Comparison of ENCODE assay signal across 24 cellular contexts in the genomic region with DNA sequence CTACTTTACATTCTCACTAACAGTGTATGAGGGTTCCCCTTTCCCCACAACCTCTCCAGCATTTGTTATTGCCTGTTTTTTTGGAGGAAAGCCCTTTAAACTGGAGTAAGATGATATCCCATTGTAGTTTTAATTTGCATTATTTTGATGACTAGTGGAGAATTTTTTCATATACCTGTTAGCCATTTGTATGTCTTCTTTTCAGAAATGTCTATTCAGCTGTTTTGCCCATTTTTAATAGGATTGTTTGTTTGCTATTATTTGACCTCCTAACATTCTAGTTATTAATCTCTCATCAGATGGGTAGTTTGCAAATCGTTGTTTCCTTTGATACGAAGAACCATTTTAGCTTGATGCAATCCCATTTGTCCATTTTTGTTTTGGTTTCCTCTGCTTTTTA.
DNase-seq lines count a peak whose midpoint lies in the region; ATAC-seq, FAIRE-seq and TF ChIP-seq lines count a peak whose summit lies in the region.
"Had no signal": no experiment of that assay in that cellular context is flagged by ENCODE, and none has a peak within 500 bp of the region (broad histone marks: within the 10 kb centered on the region; RNA-seq: fewer than 3 reads in every experiment).

No MANE protein-coding gene starts in this region.

- intact Hi-C loops in HepG2 (cut with micrococcal nuclease; ENCODE audit: unreplicated experiment) (no loop called here), right lobe of liver (cut with DNase I) (no loop called here), IMR-90 (cut with micrococcal nuclease) (no loop called here), K562 (cut with micrococcal nuclease) (no loop called here), right cardiac atrium (cut with DNase I) (no loop called here)

- FAIRE-seq in HepG2 (lab: Jason Lieb, UNC) (no peak), K562 (lab: Jason Lieb, UNC) (no peak)
- FAIRE-seq: G401.6, GM12891, GM19239 had no signal

- no peak for DNase-seq in HepG2 (ENCODE audit: low spot score)
- DNase-seq in right lobe of liver = no peak
- DNase-seq in IMR-90 = no peak
- no peak for DNase-seq in K562 (ENCODE audit: extremely low read depth in 1 of 4, low spot score in 3 of 4)
- DNase-seq in COLO668 (lab: John Stamatoyannopoulos, UW; ENCODE audit: unreplicated experiment) = no peak
- no peak for DNase-seq in right cardiac atrium
- no peak for DNase-seq in NOMO-1 treated with dmso at 0.1 percent for 144 hours (lab: John Stamatoyannopoulos, UW; ENCODE audit: unreplicated experiment)
- DNase-seq: ACHN; BE2C; C1 segment of cervical spinal cord; Caco-2; Calu3; CD4-positive, alpha-beta memory T cell; CD4-positive, CD25-positive, alpha-beta regulatory T cell; CD8-positive, alpha-beta memory T cell; DMS 273 treated with DMSO at 0.1 percent for 48 hours; DMS79; DND-41; GF-D8 had no signal

- H3K9me1 ChIP-seq in IMR-90 (ENCODE audit: insufficient read depth, low read length) = no peaks in the 10 kb centered on the region
- H3K9me1 ChIP-seq in K562 (ENCODE audit: control insufficient read depth, insufficient read depth, low read length) = no peaks in the 10 kb centered on the region

- H2AK9ac ChIP-seq in IMR-90 (replicated peaks; ENCODE audit: low read depth, low read length, poor library complexity) = no peak overlapping the region

- H3K36me3 ChIP-seq in HepG2 (replicated peaks in 1 of 2; ENCODE audit: control insufficient read depth in 1 of 2, insufficient read depth in 2 of 2, low read length in 2 of 2) = no peaks in the 10 kb centered on the region
- no peaks in the 10 kb centered on the region for H3K36me3 ChIP-seq in right lobe of liver
- H3K36me3 ChIP-seq in IMR-90 (ENCODE audit: control insufficient read depth, insufficient read depth, low read length) = no peaks in the 10 kb centered on the region
- H3K36me3 ChIP-seq in K562 (ENCODE audit: control insufficient read depth, insufficient read depth, low read length) = no peaks in the 10 kb centered on the region
- H3K36me3 ChIP-seq: BE2C, BLaER1 had no signal

- no peak overlapping the region for H3K14ac ChIP-seq in IMR-90 (replicated peaks; ENCODE audit: low read depth, low read length)

- no peaks in the 10 kb centered on the region for H3K27me3 ChIP-seq in HepG2 (ENCODE audit: control insufficient read depth in 1 of 2, insufficient read depth in 2 of 2, low read length in 2 of 2)
- H3K27me3 ChIP-seq in right lobe of liver = no peaks in the 10 kb centered on the region
- H3K27me3 ChIP-seq in IMR-90 (ENCODE audit: control insufficient read depth, insufficient read depth, low read length) = no peaks in the 10 kb centered on the region
- H3K27me3 ChIP-seq in K562 (ENCODE audit: control insufficient read depth in 2 of 2, insufficient read depth in 2 of 2, low read length in 2 of 2) = no peaks in the 10 kb centered on the region
- H3K27me3 ChIP-seq in right cardiac atrium (ENCODE audit: control insufficient read depth, insufficient read depth) = no peaks in the 10 kb centered on the region
- H3K27me3 ChIP-seq: BE2C, BLaER1 had no signal

- no peak overlapping the region for H2BK5ac ChIP-seq in IMR-90 (ENCODE audit: low read depth, low read length, poor library complexity, severe bottlenecking)

- in situ Hi-C loops in HepG2 (cut with HindIII; ENCODE audit: extremely low pct_ligation_motif_present, low pct_unique_long_range_greater_than_20kb) (no loop called here), IMR-90 (cut with MboI; ENCODE audit: low sequenced_read_pairs) (no loop called here), K562 (cut with MboI) (no loop called here)

- H4K8ac ChIP-seq in IMR-90 (ENCODE audit: low read depth in 2 of 2, low read length in 2 of 2) = no peak overlapping the region

- CTCF ChIA-PET in HepG2 (lab: Yijun Ruan, JAX; ENCODE audit: low intra/inter-chr PET ratio, low total read pairs) = no interaction called here
- CTCF ChIA-PET in IMR-90 (lab: Yijun Ruan, JAX) = no interaction called here
- CTCF ChIA-PET in K562 (lab: Yijun Ruan, JAX; ENCODE audit: low intra/inter-chr PET ratio) = no interaction called here

- TF ChIP-seq CTCF in HepG2 (CRISPR knock-in tag; IDR thresholded peaks at IDR 0.05) (no peak), right lobe of liver (IDR thresholded peaks at IDR 0.05) (no peak), IMR-90 (conservative IDR thresholded peaks at IDR 0.05; ENCODE audit: low read depth, low read length) (no peak), K562 (IDR thresholded peaks at IDR 0.05 in 2 of 3, conservative IDR thresholded peaks at IDR 0.05 in 1 of 3; ENCODE audit: insufficient read depth in 2 of 3, low read depth in 1 of 3, low read length in 3 of 3) (no peak)

- no peak overlapping the region for H2BK15ac ChIP-seq in IMR-90 (ENCODE audit: low read depth, low read length)

- H3K79me2 ChIP-seq in HepG2 (ENCODE audit: insufficient read depth, low read length) (no peaks in the 10 kb centered on the region), K562 (ENCODE audit: control insufficient read depth, insufficient read depth, low read length) (no peaks in the 10 kb centered on the region)

- no peak overlapping the region for H4K5ac ChIP-seq in IMR-90 (ENCODE audit: low read depth, low read length)

- H3K4me1 ChIP-seq in HepG2 (ENCODE audit: insufficient read depth, low read length) = 0 out of 2 replicates have a peak, but pooled peaks cover 3% of the 10 kb centered on the region
- H3K4me1 ChIP-seq in right lobe of liver = no peaks in the 10 kb centered on the region
- no peaks in the 10 kb centered on the region for H3K4me1 ChIP-seq in IMR-90 (ENCODE audit: control insufficient read depth, insufficient read depth, low read length)
- peaks cover 0 to 1% of the 10 kb centered on the region in 2 experiments; a peak in 3 of 5 replicates for H3K4me1 ChIP-seq in K562 (replicated peaks in 1 of 2; ENCODE audit: control insufficient read depth in 2 of 2, insufficient read depth in 2 of 2, low read length in 2 of 2)
- H3K4me1 ChIP-seq in right cardiac atrium (ENCODE audit: control insufficient read depth, insufficient read depth, low read length) = no peaks in the 10 kb centered on the region
- H3K4me1 ChIP-seq: BE2C, BLaER1, Caco-2 had no signal

- no peak overlapping the region for H3K4me3 ChIP-seq in HepG2 (replicated peaks in 1 of 3; ENCODE audit: insufficient read depth in 1 of 3, low read depth in 2 of 3, low read length in 3 of 3)
- no peak overlapping the region for H3K4me3 ChIP-seq in right lobe of liver
- H3K4me3 ChIP-seq in IMR-90 (ENCODE audit: insufficient read depth, low read depth, low read length) = no peak overlapping the region
- H3K4me3 ChIP-seq in K562 = no peak overlapping the region
- no peak overlapping the region for H3K4me3 ChIP-seq in right cardiac atrium (ENCODE audit: low read length)
- H3K4me3 ChIP-seq: BLaER1 had no signal

- no peak overlapping the region for H3K4ac ChIP-seq in IMR-90 (ENCODE audit: low read depth, low read length)

- TF ChIP-seq RAD21 in HepG2 (CRISPR knock-in tag; IDR thresholded peaks at IDR 0.05) (no peak), IMR-90 (IDR thresholded peaks at IDR 0.05; ENCODE audit: low read length) (no peak), K562 (CRISPR knock-in tag; conservative IDR thresholded peaks at IDR 0.05 in 1 of 2, IDR thresholded peaks at IDR 0.05 in 1 of 2) (no peak)

- no peak overlapping the region for H2BK120ac ChIP-seq in IMR-90 (ENCODE audit: low read depth, low read length)

- H3K9ac ChIP-seq in HepG2 (ENCODE audit: insufficient read depth, low read depth, low read length) (no peak overlapping the region), IMR-90 (ENCODE audit: low read depth, low read length) (no peak overlapping the region), K562 (ENCODE audit: insufficient read depth in 1 of 2, low read depth in 2 of 2, low read length in 2 of 2) (no peak overlapping the region)
- H3K9ac ChIP-seq: BLaER1 had no signal

- ATAC-seq in HepG2 = no peak
- no peak for ATAC-seq in right lobe of liver
- ATAC-seq in IMR-90 (ENCODE audit: low read depth) = no peak
- ATAC-seq in K562 = no peak
- ATAC-seq in right cardiac atrium = no peak

- no peak overlapping the region for H2BK20ac ChIP-seq in IMR-90 (ENCODE audit: low read depth, low read length)

- H3K4me2 ChIP-seq in HepG2 (ENCODE audit: low read depth, low read length) = no peak overlapping the region
- H3K4me2 ChIP-seq in IMR-90 (ENCODE audit: low read depth, low read length) = no peak overlapping the region
- no peak overlapping the region for H3K4me2 ChIP-seq in K562 (ENCODE audit: insufficient read depth, low read length)
- H3K4me2 ChIP-seq: BLaER1 had no signal

- H3K23ac ChIP-seq in IMR-90 (ENCODE audit: low read depth, low read length) = no peak overlapping the region

- H3K27ac ChIP-seq in HepG2 (ENCODE audit: extremely low read length, insufficient read depth, low read length) (no peak overlapping the region), right lobe of liver (no peak overlapping the region), IMR-90 (ENCODE audit: insufficient read depth, low read length) (no peak overlapping the region), K562 (ENCODE audit: extremely low read depth, low read depth, low read length) (no peak overlapping the region), right cardiac atrium (ENCODE audit: low read length) (no peak overlapping the region)
- H3K27ac ChIP-seq: 22Rv1, BLaER1 had no signal

- H2AFZ ChIP-seq in HepG2 (ENCODE audit: low read length) = no peak overlapping the region
- no peak overlapping the region for H2AFZ ChIP-seq in IMR-90 (replicated peaks; ENCODE audit: low read length, poor library complexity)
- H2AFZ ChIP-seq in K562 (ENCODE audit: low read depth, low read length) = no peak overlapping the region

- dilution Hi-C loops in IMR-90 (cut with HindIII; ENCODE audit: low sequenced_read_pairs, unreplicated experiment) = no loop called here

- no peak overlapping the region for H2AK5ac ChIP-seq in IMR-90 (ENCODE audit: low read depth, low read length)

- BruUV-seq in HepG2 (replicated peaks; lab: Mats Ljungman, UMichigan) (no TSS peak), IMR-90 (replicated peaks; lab: Mats Ljungman, UMichigan) (no TSS peak), K562 (replicated peaks; lab: Mats Ljungman, UMichigan) (no TSS peak)

- TF ChIP-seq EP300 in HepG2 (IDR thresholded peaks at IDR 0.05; ENCODE audit: low read depth in 2 of 2, low read length in 2 of 2) (no peak), HepG2 (CRISPR knock-in tag; IDR thresholded peaks at IDR 0.05; ENCODE audit: borderline replicate concordance) (no peak), K562 (IDR thresholded peaks at IDR 0.05; ENCODE audit: low read length) (no peak)

- H4K20me1 ChIP-seq in HepG2 (ENCODE audit: insufficient read depth, low read length) (no peaks in the 10 kb centered on the region), IMR-90 (ENCODE audit: insufficient read depth, low read length) (no peaks in the 10 kb centered on the region), K562 (replicated peaks; ENCODE audit: control insufficient read depth, insufficient read depth, low read length) (no peaks in the 10 kb centered on the region)
- H4K20me1 ChIP-seq: BLaER1 had no signal

- 72% methylated on average over 2 of the region's 2 CpGs for WGBS in HepG2 (ENCODE audit: low lambda C conversion rate)
- 90% methylated on average over 2 of the region's 2 CpGs for WGBS in right lobe of liver (ENCODE audit: insufficient coverage, low coverage, low lambda C conversion rate, missing lambda C conversion rate)
- no CpG with 5 or more reads among the region's 2 CpGs for WGBS in IMR-90 (ENCODE audit: extremely low coverage in 2 of 2, insufficient read length in 1 of 2), 2 experiments
- 57% methylated on average over 2 of the region's 2 CpGs for WGBS in K562 (ENCODE audit: insufficient coverage, low coverage, missing lambda C conversion rate)
- WGBS in right cardiac atrium = 92% methylated on average over 2 of the region's 2 CpGs

- POLR2A ChIA-PET in HepG2 (lab: Yijun Ruan, JAX) (no interaction called here), IMR-90 (lab: Charles Lee; ENCODE audit: unreplicated experiment) (no interaction called here), K562 (lab: Yijun Ruan, JAX) (interaction anchor here (1.2 to 1.3 kb wide), 2 partner anchors 23 to 162 kb away, joined by 4 read pairs; no protein-coding TSS in a partner anchor)

- H3K18ac ChIP-seq in IMR-90 (ENCODE audit: low read depth, low read length) = no peak overlapping the region

- no peaks in the 10 kb centered on the region for H3K79me1 ChIP-seq in IMR-90 (ENCODE audit: low read depth in 1 of 2, low read length in 2 of 2)

- H3K56ac ChIP-seq in IMR-90 (ENCODE audit: extremely low read depth, insufficient read depth, low read length) = no peak overlapping the region

- H3K9me3 ChIP-seq in HepG2 (ENCODE audit: low read length) (no peaks in the 10 kb centered on the region), right lobe of liver (no peaks in the 10 kb centered on the region), IMR-90 (ENCODE audit: control insufficient read depth, insufficient read depth, low read length) (no peaks in the 10 kb centered on the region), K562 (replicated peaks; ENCODE audit: control insufficient read depth, insufficient read depth, low read depth, low read length) (no peaks in the 10 kb centered on the region), right cardiac atrium (ENCODE audit: control insufficient read depth, low read length) (no peaks in the 10 kb centered on the region)
- H3K9me3 ChIP-seq: BE2C, Caco-2 had no signal

- TF ChIP-seq POLR2A in HepG2 (IDR thresholded peaks at IDR 0.05; ENCODE audit: insufficient read depth in 1 of 2, low read depth in 2 of 2, low read length in 2 of 2) (no peak), right lobe of liver (IDR thresholded peaks at IDR 0.05) (no peak), IMR-90 (IDR thresholded peaks at IDR 0.05; ENCODE audit: low read depth, low read length) (no peak), K562 (conservative IDR thresholded peaks at IDR 0.05) (no peak)

- no peak overlapping the region for H4K91ac ChIP-seq in IMR-90 (ENCODE audit: insufficient read depth, low read depth, low read length)

Comparison
In these comparisons a context has a peak if more than half of its experiments do, and no peak if none do; other contexts are left out.
1. Of the 241 proteins assayed by ChIP-seq in both HepG2 and K562: peak only in HepG2: none; only in K562: MAFG; in both: MAFF and MAFK; in neither: 238.